In the genomic region with DNA sequence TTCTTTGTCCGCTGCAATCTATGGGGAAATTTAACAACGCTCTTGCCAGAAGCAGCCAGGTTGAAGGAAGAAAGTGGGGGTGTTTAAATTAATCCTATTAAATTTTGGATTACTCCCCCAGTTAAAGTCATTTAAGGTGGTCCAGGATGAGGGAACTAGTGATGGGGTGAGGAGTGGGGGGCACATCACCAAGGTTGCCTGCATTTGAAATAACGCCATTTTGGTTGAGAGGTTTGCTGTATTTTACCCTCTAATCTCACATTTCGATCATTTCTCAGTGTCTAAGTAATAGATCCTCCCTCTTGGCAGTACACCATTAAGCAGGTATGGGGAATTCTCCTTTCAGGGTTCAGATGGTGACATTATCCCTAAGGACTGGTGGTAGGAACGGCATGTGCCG, we compare ENCODE assay signal across 2 cellular contexts.
TF ChIP-seq lines count a peak whose summit lies in the region.

No MANE protein-coding gene starts in this region.

TF ChIP-seq in endothelial cell of umbilical vein, 7 proteins besides CTCF, POLR2A, EP300 and RAD21 (continued from another document):
- no peak for TF ChIP-seq EZH2 (IDR thresholded peaks at IDR 0.05; ENCODE audit: borderline replicate concordance, low read depth, low read length, severe bottlenecking)
- no peak for TF ChIP-seq MYC (IDR thresholded peaks at IDR 0.05; ENCODE audit: low read depth, low read length)
- TF ChIP-seq FOS (IDR thresholded peaks at IDR 0.05; ENCODE audit: borderline replicate concordance, insufficient read depth, low read length) = no peak

TF ChIP-seq in neural cell, 6 proteins besides CTCF, POLR2A, EP300 and RAD21 (continued from another document):
- TF ChIP-seq, protein P1, sequence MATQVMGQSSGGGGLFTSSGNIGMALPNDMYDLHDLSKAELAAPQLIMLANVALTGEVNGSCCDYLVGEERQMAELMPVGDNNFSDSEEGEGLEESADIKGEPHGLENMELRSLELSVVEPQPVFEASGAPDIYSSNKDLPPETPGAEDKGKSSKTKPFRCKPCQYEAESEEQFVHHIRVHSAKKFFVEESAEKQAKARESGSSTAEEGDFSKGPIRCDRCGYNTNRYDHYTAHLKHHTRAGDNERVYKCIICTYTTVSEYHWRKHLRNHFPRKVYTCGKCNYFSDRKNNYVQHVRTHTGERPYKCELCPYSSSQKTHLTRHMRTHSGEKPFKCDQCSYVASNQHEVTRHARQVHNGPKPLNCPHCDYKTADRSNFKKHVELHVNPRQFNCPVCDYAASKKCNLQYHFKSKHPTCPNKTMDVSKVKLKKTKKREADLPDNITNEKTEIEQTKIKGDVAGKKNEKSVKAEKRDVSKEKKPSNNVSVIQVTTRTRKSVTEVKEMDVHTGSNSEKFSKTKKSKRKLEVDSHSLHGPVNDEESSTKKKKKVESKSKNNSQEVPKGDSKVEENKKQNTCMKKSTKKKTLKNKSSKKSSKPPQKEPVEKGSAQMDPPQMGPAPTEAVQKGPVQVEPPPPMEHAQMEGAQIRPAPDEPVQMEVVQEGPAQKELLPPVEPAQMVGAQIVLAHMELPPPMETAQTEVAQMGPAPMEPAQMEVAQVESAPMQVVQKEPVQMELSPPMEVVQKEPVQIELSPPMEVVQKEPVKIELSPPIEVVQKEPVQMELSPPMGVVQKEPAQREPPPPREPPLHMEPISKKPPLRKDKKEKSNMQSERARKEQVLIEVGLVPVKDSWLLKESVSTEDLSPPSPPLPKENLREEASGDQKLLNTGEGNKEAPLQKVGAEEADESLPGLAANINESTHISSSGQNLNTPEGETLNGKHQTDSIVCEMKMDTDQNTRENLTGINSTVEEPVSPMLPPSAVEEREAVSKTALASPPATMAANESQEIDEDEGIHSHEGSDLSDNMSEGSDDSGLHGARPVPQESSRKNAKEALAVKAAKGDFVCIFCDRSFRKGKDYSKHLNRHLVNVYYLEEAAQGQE (IDR thresholded peaks at IDR 0.05; ENCODE audit: borderline replicate concordance) = no peak
- TF ChIP-seq MXI1 (conservative IDR thresholded peaks at IDR 0.05; ENCODE audit: poor library complexity, severe bottlenecking) = no peak
- TF ChIP-seq EZH2 (IDR thresholded peaks at IDR 0.05; ENCODE audit: borderline replicate concordance, insufficient read depth, low read length, poor library complexity, severe bottlenecking) = no peak
